ENCODE assay signal across 1 cellular context in the genomic region with DNA sequence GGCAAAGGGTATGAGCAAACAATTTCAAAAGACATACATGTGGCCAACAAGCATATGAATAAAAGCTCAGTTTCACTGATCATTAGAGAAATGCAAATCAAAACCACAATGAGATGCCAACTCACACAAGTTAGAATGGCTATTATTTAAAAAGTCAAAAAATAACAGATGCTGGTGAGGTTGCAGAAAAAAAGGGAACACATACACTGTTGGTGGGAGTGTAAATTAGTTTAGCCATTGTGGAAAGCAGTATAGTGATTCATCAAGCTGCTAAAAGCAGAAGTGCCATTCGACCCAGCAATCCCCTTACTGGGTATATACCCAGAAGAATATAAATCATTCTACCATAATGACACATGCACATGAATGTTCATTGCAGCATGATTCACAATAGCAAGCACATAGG.
TF ChIP-seq lines count a peak whose summit lies in the region.

No MANE protein-coding gene starts in this region.

TF ChIP-seq in H1, 55 proteins besides CTCF, POLR2A, EP300 and RAD21:
- TF ChIP-seq, protein P1, sequence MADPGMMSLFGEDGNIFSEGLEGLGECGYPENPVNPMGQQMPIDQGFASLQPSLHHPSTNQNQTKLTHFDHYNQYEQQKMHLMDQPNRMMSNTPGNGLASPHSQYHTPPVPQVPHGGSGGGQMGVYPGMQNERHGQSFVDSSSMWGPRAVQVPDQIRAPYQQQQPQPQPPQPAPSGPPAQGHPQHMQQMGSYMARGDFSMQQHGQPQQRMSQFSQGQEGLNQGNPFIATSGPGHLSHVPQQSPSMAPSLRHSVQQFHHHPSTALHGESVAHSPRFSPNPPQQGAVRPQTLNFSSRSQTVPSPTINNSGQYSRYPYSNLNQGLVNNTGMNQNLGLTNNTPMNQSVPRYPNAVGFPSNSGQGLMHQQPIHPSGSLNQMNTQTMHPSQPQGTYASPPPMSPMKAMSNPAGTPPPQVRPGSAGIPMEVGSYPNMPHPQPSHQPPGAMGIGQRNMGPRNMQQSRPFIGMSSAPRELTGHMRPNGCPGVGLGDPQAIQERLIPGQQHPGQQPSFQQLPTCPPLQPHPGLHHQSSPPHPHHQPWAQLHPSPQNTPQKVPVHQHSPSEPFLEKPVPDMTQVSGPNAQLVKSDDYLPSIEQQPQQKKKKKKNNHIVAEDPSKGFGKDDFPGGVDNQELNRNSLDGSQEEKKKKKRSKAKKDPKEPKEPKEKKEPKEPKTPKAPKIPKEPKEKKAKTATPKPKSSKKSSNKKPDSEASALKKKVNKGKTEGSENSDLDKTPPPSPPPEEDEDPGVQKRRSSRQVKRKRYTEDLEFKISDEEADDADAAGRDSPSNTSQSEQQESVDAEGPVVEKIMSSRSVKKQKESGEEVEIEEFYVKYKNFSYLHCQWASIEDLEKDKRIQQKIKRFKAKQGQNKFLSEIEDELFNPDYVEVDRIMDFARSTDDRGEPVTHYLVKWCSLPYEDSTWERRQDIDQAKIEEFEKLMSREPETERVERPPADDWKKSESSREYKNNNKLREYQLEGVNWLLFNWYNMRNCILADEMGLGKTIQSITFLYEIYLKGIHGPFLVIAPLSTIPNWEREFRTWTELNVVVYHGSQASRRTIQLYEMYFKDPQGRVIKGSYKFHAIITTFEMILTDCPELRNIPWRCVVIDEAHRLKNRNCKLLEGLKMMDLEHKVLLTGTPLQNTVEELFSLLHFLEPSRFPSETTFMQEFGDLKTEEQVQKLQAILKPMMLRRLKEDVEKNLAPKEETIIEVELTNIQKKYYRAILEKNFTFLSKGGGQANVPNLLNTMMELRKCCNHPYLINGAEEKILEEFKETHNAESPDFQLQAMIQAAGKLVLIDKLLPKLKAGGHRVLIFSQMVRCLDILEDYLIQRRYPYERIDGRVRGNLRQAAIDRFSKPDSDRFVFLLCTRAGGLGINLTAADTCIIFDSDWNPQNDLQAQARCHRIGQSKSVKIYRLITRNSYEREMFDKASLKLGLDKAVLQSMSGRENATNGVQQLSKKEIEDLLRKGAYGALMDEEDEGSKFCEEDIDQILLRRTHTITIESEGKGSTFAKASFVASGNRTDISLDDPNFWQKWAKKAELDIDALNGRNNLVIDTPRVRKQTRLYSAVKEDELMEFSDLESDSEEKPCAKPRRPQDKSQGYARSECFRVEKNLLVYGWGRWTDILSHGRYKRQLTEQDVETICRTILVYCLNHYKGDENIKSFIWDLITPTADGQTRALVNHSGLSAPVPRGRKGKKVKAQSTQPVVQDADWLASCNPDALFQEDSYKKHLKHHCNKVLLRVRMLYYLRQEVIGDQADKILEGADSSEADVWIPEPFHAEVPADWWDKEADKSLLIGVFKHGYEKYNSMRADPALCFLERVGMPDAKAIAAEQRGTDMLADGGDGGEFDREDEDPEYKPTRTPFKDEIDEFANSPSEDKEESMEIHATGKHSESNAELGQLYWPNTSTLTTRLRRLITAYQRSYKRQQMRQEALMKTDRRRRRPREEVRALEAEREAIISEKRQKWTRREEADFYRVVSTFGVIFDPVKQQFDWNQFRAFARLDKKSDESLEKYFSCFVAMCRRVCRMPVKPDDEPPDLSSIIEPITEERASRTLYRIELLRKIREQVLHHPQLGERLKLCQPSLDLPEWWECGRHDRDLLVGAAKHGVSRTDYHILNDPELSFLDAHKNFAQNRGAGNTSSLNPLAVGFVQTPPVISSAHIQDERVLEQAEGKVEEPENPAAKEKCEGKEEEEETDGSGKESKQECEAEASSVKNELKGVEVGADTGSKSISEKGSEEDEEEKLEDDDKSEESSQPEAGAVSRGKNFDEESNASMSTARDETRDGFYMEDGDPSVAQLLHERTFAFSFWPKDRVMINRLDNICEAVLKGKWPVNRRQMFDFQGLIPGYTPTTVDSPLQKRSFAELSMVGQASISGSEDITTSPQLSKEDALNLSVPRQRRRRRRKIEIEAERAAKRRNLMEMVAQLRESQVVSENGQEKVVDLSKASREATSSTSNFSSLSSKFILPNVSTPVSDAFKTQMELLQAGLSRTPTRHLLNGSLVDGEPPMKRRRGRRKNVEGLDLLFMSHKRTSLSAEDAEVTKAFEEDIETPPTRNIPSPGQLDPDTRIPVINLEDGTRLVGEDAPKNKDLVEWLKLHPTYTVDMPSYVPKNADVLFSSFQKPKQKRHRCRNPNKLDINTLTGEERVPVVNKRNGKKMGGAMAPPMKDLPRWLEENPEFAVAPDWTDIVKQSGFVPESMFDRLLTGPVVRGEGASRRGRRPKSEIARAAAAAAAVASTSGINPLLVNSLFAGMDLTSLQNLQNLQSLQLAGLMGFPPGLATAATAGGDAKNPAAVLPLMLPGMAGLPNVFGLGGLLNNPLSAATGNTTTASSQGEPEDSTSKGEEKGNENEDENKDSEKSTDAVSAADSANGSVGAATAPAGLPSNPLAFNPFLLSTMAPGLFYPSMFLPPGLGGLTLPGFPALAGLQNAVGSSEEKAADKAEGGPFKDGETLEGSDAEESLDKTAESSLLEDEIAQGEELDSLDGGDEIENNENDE (IDR thresholded peaks at IDR 0.05; ENCODE audit: insufficient replicate concordance, low read length), result no peak
- no peak for TF ChIP-seq SP4 (IDR thresholded peaks at IDR 0.05; ENCODE audit: low read length)
